ENCODE assay signal across 9 cellular contexts in genomic region chr10:43410345-43410744, GRCh38. TPM values are rescaled to one million over a fixed set of nuclear protein-coding genes. Genes with fewer than 3 reads are reported as not detected.
DNase-seq lines count a peak whose midpoint lies in the region; ATAC-seq and TF ChIP-seq lines count a peak whose summit lies in the region.
"Had no signal": no experiment of that assay in that cellular context is flagged by ENCODE, and none has a peak within 500 bp of the region (broad histone marks: within the 10 kb centered on the region; RNA-seq: fewer than 3 reads in every experiment).

No MANE protein-coding gene starts in this region.

- no peaks in the 10 kb centered on the region for H3K9me3 Mint-ChIP-seq in activated T-cell treated with anti-CD3 and anti-CD28 coated beads, Interleukin-2, amount 50 U/mL, for 4 hours

- peaks cover 9% of the 10 kb centered on the region for H3K36me3 Mint-ChIP-seq in activated T-cell treated with anti-CD3 and anti-CD28 coated beads, Interleukin-2, amount 50 U/mL, for 4 hours (ENCODE audit: insufficient read depth)

- H3K4me3 ChIP-seq in fibroblast of villous mesenchyme (ENCODE audit: low read depth, low read length) = peak overlapping the region; percentile 69
- peak overlapping the region; percentile 82 to 95 for H3K4me3 ChIP-seq in testis

- no peaks in the 10 kb centered on the region for H3K36me3 ChIP-seq in testis (ENCODE audit: low read depth, missing control alignments)

- 38 to 68% methylated on average over 11 to 14 of the region's 14 CpGs for WGBS in testis, 2 donors

- H3K9me3 ChIP-seq in testis = no peaks in the 10 kb centered on the region

- H3K4me1 Mint-ChIP-seq in activated T-cell treated with anti-CD3 and anti-CD28 coated beads, Interleukin-2, amount 50 U/mL, for 4 hours (ENCODE audit: low read depth) = peaks cover 10% of the 10 kb centered on the region

- H3K27ac ChIP-seq in VCaP = peak overlapping the region; percentile 98
- H3K27ac ChIP-seq in testis = no peak overlapping the region

- H3K4me3 Mint-ChIP-seq in activated T-cell treated with anti-CD3 and anti-CD28 coated beads, Interleukin-2, amount 50 U/mL, for 4 hours = peak overlapping the region; percentile 98

- ATAC-seq in activated T-cell treated with anti-CD3 and anti-CD28 coated beads, Interleukin-2, amount 50 U/mL, for 4 hours = no peak
- no peak for ATAC-seq in HG02763 (IDR thresholded peaks at IDR 0.05; ENCODE audit: unreplicated experiment)

- no peak for TF ChIP-seq POLR2A in testis (IDR thresholded peaks at IDR 0.05)

- peaks cover 12% of the 10 kb centered on the region for H3K4me1 ChIP-seq in testis

- H3K27me3 Mint-ChIP-seq in activated T-cell treated with anti-CD3 and anti-CD28 coated beads, Interleukin-2, amount 50 U/mL, for 4 hours (ENCODE audit: low read depth) = no peaks in the 10 kb centered on the region

- no peaks in the 10 kb centered on the region for H3K27me3 ChIP-seq in testis

- no peak for TF ChIP-seq CTCF in VCaP (conservative IDR thresholded peaks at IDR 0.05)
- no peak for TF ChIP-seq CTCF in fibroblast of villous mesenchyme (IDR thresholded peaks at IDR 0.05; ENCODE audit: insufficient read depth, low read depth, low read length)
- TF ChIP-seq CTCF in testis (IDR thresholded peaks at IDR 0.05) = no peak

- no peak for DNase-seq in activated T-cell treated with anti-CD3 and anti-CD28 coated beads, Interleukin-2, amount 50 U/mL, for 4 hours
- DNase-seq in activated T-cell treated with anti-CD3 and anti-CD28 coated beads for 4 hours (no peak), fibroblast of villous mesenchyme (ENCODE audit: low read depth) (no peak), testis (no peak), medulla oblongata (ENCODE audit: extremely low spot score) (no peak), NOMO-1 (lab: John Stamatoyannopoulos, UW; ENCODE audit: unreplicated experiment in 2 of 2) (no peak)

- intact Hi-C loops in testis (cut with DNase I; ENCODE audit: low total_unique reads) = no loop called here

RNA-seq across cellular contexts. Expression of gene HNRNPF, which starts 1.4 kb away (rescaled TPM):
- 100 to 1,000 TPM; 531 to 572 (median 556) TPM for total RNA-seq in activated T-cell treated with anti-CD3 and anti-CD28 coated beads, Interleukin-2, amount 50 U/mL, for 4 hours
- total RNA-seq in fibroblast of villous mesenchyme (152 and 203 TPM in 2 replicates), testis (100 to 1,000 TPM; 120 to 159 TPM)
- polyA plus RNA-seq in testis (ENCODE audit: insufficient read depth, low read depth, low replicate concordance) = 232 TPM

RNA-seq across cellular contexts. Expression of gene ZNF487, which starts 26.6 kb away (rescaled TPM):
- 1 to 10 TPM; 1.3 to 3.8 (median 1.6) TPM for total RNA-seq in activated T-cell treated with anti-CD3 and anti-CD28 coated beads, Interleukin-2, amount 50 U/mL, for 4 hours
- total RNA-seq in fibroblast of villous mesenchyme (2.6 TPM in 2 replicates), testis (10 to 100 TPM; 22.8 to 46.2 TPM)
- polyA plus RNA-seq in testis (ENCODE audit: insufficient read depth, low read depth, low replicate concordance) = 43.1 TPM

RNA-seq across cellular contexts. Expression of gene FXYD4, which starts 38.9 kb away (rescaled TPM):
- total RNA-seq in activated T-cell treated with anti-CD3 and anti-CD28 coated beads, Interleukin-2, amount 50 U/mL, for 4 hours = not detected
- total RNA-seq in fibroblast of villous mesenchyme (not detected in 2 replicates), testis (1 to 10 TPM; 1.4 to 1.5 TPM)
- polyA plus RNA-seq in testis (ENCODE audit: insufficient read depth, low read depth, low replicate concordance) = 2.6 TPM
- total RNA-seq: mononuclear cell had no signal
